Comparison of ENCODE assay signal across 1 cellular context in genomic region chr1:84689514-84690396, GRCh38.
TF ChIP-seq lines count a peak whose summit lies in the region.

No MANE protein-coding gene starts in this region.

TF ChIP-seq in K562, 482 proteins besides CTCF, POLR2A, EP300 and RAD21 (continued from another document):
- TF ChIP-seq, protein P1, sequence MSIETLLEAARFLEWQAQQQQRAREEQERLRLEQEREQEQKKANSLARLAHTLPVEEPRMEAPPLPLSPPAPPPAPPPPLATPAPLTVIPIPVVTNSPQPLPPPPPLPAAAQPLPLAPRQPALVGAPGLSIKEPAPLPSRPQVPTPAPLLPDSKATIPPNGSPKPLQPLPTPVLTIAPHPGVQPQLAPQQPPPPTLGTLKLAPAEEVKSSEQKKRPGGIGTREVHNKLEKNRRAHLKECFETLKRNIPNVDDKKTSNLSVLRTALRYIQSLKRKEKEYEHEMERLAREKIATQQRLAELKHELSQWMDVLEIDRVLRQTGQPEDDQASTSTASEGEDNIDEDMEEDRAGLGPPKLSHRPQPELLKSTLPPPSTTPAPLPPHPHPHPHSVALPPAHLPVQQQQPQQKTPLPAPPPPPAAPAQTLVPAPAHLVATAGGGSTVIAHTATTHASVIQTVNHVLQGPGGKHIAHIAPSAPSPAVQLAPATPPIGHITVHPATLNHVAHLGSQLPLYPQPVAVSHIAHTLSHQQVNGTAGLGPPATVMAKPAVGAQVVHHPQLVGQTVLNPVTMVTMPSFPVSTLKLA (conservative IDR thresholded peaks at IDR 0.05), result peak in 1 of 2 experiments; percentile 29; a peak in 3 of 4 replicates
- TF ChIP-seq ARID1B (IDR thresholded peaks at IDR 0.05) (peak; percentile 35; the same call in 1 of the 2 replicates), EGR1 (conservative IDR thresholded peaks at IDR 0.05) (peak; percentile 42; the same call in 1 of the 2 replicates), RNF2 (IDR thresholded peaks at IDR 0.05) (no peak), PHF8 (IDR thresholded peaks at IDR 0.05; ENCODE audit: borderline replicate concordance, low read length) (peak; percentile 53; the same call in 1 of the 2 replicates)
